In the genomic region with DNA sequence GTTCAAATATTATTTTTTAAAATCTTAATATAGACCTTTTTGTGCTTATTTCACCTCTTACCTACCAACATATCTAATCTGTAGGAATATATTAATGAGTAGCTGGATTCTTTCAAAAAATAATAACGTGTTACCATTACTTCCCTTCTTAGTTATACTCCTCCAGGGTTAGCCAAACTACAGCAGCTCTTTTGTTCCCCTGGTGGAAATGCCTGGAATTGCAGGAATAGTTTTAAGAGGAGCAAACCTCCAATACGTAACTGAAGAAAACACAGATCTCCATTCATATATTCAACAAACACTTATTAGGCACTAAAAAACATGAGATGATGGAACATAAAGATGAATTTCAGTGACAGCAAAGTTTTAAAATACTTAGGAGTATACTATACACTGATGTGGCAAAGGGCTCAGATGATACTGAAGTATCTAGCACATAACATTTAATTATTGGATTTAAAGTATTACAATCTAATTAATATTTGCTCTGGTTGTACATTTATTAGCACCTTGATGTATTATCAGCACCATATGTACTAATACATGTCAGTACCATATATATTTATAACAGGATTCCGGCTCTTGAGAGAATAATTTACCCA, we compare ENCODE assay signal across 10 cellular contexts.
A peak's percentile ranks its signal among the peaks of the same experiment; 100 is the strongest.
DNase-seq lines count a peak whose midpoint lies in the region; ATAC-seq, FAIRE-seq and TF ChIP-seq lines count a peak whose summit lies in the region.
"Had no signal": no experiment of that assay in that cellular context is flagged by ENCODE, and none has a peak within 500 bp of the region (broad histone marks: within the 10 kb centered on the region; RNA-seq: fewer than 3 reads in every experiment).

No MANE protein-coding gene starts in this region.

- BruUV-seq in PC-3 (replicated peaks; lab: Mats Ljungman, UMichigan): no TSS peak

- no peak overlapping the region for H4K91ac ChIP-seq in H9 (ENCODE audit: insufficient read length, low read depth, low read length)

- H3K4ac ChIP-seq in H9 (ENCODE audit: low read depth, low read length): no peak overlapping the region

- H3K27ac ChIP-seq in H9 (ENCODE audit: insufficient read length, low read depth, low read length) (no peak overlapping the region), PC-3 (ENCODE audit: low read length) (no peak overlapping the region)

- TF ChIP-seq CTCF in D721Med (IDR thresholded peaks at IDR 0.05; ENCODE audit: insufficient read depth, missing control alignments) (peak; percentile 19), H9 (conservative IDR thresholded peaks at IDR 0.05) (peak; percentile 82), PC-3 (conservative IDR thresholded peaks at IDR 0.05; ENCODE audit: low read depth, low read length) (peak; percentile 84)

- no peaks in the 10 kb centered on the region for H3K23me2 ChIP-seq in H9 (ENCODE audit: insufficient read length, low read depth, low read length, poor library complexity, severe bottlenecking)

- no peak overlapping the region for H2AFZ ChIP-seq in H9 (ENCODE audit: low read length)
- no peak overlapping the region for H2AFZ ChIP-seq in PC-3 (ENCODE audit: low read length)

- no peak overlapping the region for H3K9ac ChIP-seq in H9 (ENCODE audit: extremely low read depth, insufficient read length, low read length)
- no peak overlapping the region for H3K9ac ChIP-seq in PC-3 (ENCODE audit: low read length)

- ATAC-seq in PC-3: peak; percentile 24; the same call in 1 of the 2 replicates
- ATAC-seq in HG03108 (IDR thresholded peaks at IDR 0.05; ENCODE audit: unreplicated experiment): no peak

- no peaks in the 10 kb centered on the region for H3K9me2 ChIP-seq in PC-3 (replicated peaks; ENCODE audit: low read length)

- no peaks in the 10 kb centered on the region for H3F3A ChIP-seq in PC-3 (ENCODE audit: low read length, unreplicated experiment)

- no peak overlapping the region for H4K5ac ChIP-seq in H9 (ENCODE audit: insufficient read length, low read depth, low read length)

- H4K20me1 ChIP-seq in H9 (ENCODE audit: control insufficient read depth, insufficient read depth, insufficient read length) (no peaks in the 10 kb centered on the region), PC-3 (ENCODE audit: low read length) (no peaks in the 10 kb centered on the region)

- H4K8ac ChIP-seq in H9 (replicated peaks; ENCODE audit: insufficient read length, low read depth, low read length): no peak overlapping the region

- H2AK5ac ChIP-seq in H9 (ENCODE audit: insufficient read length, low read length): no peak overlapping the region

- no peaks in the 10 kb centered on the region; a peak in 1 of 5 replicates for H3K9me3 Mint-ChIP-seq in H9

- H2BK15ac ChIP-seq in H9 (ENCODE audit: low read depth, low read length): no peak overlapping the region

- no peaks in the 10 kb centered on the region for H3K4me1 ChIP-seq in H9 (ENCODE audit: insufficient read depth, low read length)
- H3K4me1 ChIP-seq in PC-3 (ENCODE audit: insufficient read depth, low read length): no peaks in the 10 kb centered on the region
- H3K4me1 ChIP-seq: HAP-1 had no signal

- H3K4me2 ChIP-seq in H9 (ENCODE audit: insufficient read depth, insufficient read length, low read length) (no peak overlapping the region), PC-3 (ENCODE audit: low read length) (no peak overlapping the region)

- H3K79me2 ChIP-seq in H9 (ENCODE audit: insufficient read depth, low read length) (no peaks in the 10 kb centered on the region), PC-3 (ENCODE audit: low read length) (no peaks in the 10 kb centered on the region)

- WGBS in H9 (ENCODE audit: extremely low coverage, insufficient read length, low lambda C conversion rate): no CpG with 5 or more reads among the region's 3 CpGs

- no peak overlapping the region for H3K4me3 ChIP-seq in PC-3 (ENCODE audit: low read length)
- H3K4me3 ChIP-seq: HAP-1 had no signal

- no peak overlapping the region for H2BK20ac ChIP-seq in H9 (ENCODE audit: low read depth, low read length, poor library complexity, severe bottlenecking)

- H3K27ac Mint-ChIP-seq in H9: no peak overlapping the region
- H3K27ac Mint-ChIP-seq: naive B cell had no signal

- no peaks in the 10 kb centered on the region for H3K9me3 ChIP-seq in H9 (ENCODE audit: control insufficient read depth, low read depth, low read length)
- H3K9me3 ChIP-seq in PC-3 (ENCODE audit: low read length): no peaks in the 10 kb centered on the region
- H3K9me3 ChIP-seq: HAP-1 had no signal

- no peak overlapping the region for H2BK5ac ChIP-seq in H9 (ENCODE audit: insufficient read length, low read length)

- H3K27me3 Mint-ChIP-seq in H9 (ENCODE audit: low read depth): no peaks in the 10 kb centered on the region
- H3K27me3 Mint-ChIP-seq: naive B cell had no signal

- no peak overlapping the region for H3K18ac ChIP-seq in H9 (ENCODE audit: insufficient read length, low read depth, low read length)

- no peak overlapping the region for H3K14ac ChIP-seq in H9 (ENCODE audit: insufficient read depth, low read length)

- H3K36me3 Mint-ChIP-seq in H9 (ENCODE audit: insufficient read depth in 1 of 3, low read depth in 3 of 3): no peaks in the 10 kb centered on the region
- H3K36me3 Mint-ChIP-seq: naive B cell had no signal

- no peak overlapping the region for H3K4me3 Mint-ChIP-seq in H9
- H3K4me3 Mint-ChIP-seq: naive B cell had no signal

- CTCF ChIA-PET in PC-3 (lab: Charles Lee): interaction anchor here (0.7 kb wide), 2 partner anchors 219 to 402 kb away, joined by 3 read pairs; no protein-coding TSS in a partner anchor

- H2BK12ac ChIP-seq in H9 (ENCODE audit: insufficient read length, low read depth, low read length): no peak overlapping the region

- H3K23ac ChIP-seq in H9 (ENCODE audit: insufficient read length, low read depth, low read length): no peak overlapping the region

- POLR2A ChIA-PET in PC-3 (lab: Charles Lee; ENCODE audit: unreplicated experiment): no interaction called here

- peaks cover 3 to 4% of the 10 kb centered on the region in 2 experiments; a peak in 3 of 4 replicates for H3K4me1 Mint-ChIP-seq in H9
- H3K4me1 Mint-ChIP-seq: naive B cell had no signal

- FAIRE-seq in D721Med (lab: Jason Lieb, UNC): no peak

- no peaks in the 10 kb centered on the region for H3K79me1 ChIP-seq in H9 (ENCODE audit: insufficient read depth, low read depth, low read length, poor library complexity, severe bottlenecking)

- H3K56ac ChIP-seq in H9 (ENCODE audit: insufficient read length, low read depth, low read length): no peak overlapping the region

- no peaks in the 10 kb centered on the region for H3K36me3 ChIP-seq in PC-3 (ENCODE audit: low read depth, low read length)
- H3K36me3 ChIP-seq: HAP-1 had no signal

- no peak overlapping the region for H2BK120ac ChIP-seq in H9 (ENCODE audit: low read depth, low read length, poor library complexity, severe bottlenecking)

- DNase-seq in D721Med (ENCODE audit: insufficient read length, low spot score) (no peak), H9 (no peak), PC-3 (peak; percentile 74), glomerular endothelial cell (ENCODE audit: extremely low read depth, low read depth, low spot score) (peak; percentile 23), DMS153 (lab: John Stamatoyannopoulos, UW) (no peak), activated gamma-delta T cell (lab: John Stamatoyannopoulos, UW) (no peak)
- no peak for DNase-seq in stimulated activated CD8-positive, alpha-beta memory T cell treated with anti-CD3 and anti-CD28 coated beads, Interleukin-4, amount 100 ng/mL, for 48 hours
- DNase-seq: naive B cell had no signal

- intact Hi-C loops in PC-3 (cut with micrococcal nuclease): loop anchor here (5.0 to 10.0 kb wide), 2 partner anchors 119 to 341 kb away; no protein-coding TSS in a partner anchor

- H3K27me3 ChIP-seq in H9 (ENCODE audit: insufficient read depth, low read length): no peaks in the 10 kb centered on the region
- no peaks in the 10 kb centered on the region for H3K27me3 ChIP-seq in PC-3 (ENCODE audit: low read length)

- H3T11ph ChIP-seq in H9 (ENCODE audit: low read length): no peak overlapping the region

Comparison
In these comparisons a context has a peak if more than half of its experiments do, and no peak if none do; other contexts are left out.
1. DNase-seq: peak in PC-3 (single experiment) and glomerular endothelial cell (single experiment); none in D721Med (single experiment), H9 (single experiment), stimulated activated CD8-positive, alpha-beta memory T cell treated with anti-CD3 and anti-CD28 coated beads, Interleukin-4, amount 100 ng/mL, for 48 hours (single experiment), DMS153 (single experiment) and activated gamma-delta T cell (single experiment).
2. CTCF ChIP-seq: peak in every context shown above with its lines; median percentile 84 in PC-3; 82 in H9; 19 in D721Med.